In genomic region chr18:78659748-78660147, GRCh38 we compare ENCODE assay signal across 9 cellular contexts.
A peak's percentile ranks its signal among the peaks of the same experiment; 100 is the strongest.
DNase-seq lines count a peak whose midpoint lies in the region; ATAC-seq and TF ChIP-seq lines count a peak whose summit lies in the region.
"Had no signal": no experiment of that assay in that cellular context is flagged by ENCODE, and none has a peak within 500 bp of the region (broad histone marks: within the 10 kb centered on the region; RNA-seq: fewer than 3 reads in every experiment).

No MANE protein-coding gene starts in this region.

- WGBS in transverse colon (ENCODE audit: low coverage in 1 of 2), 2 donors, result 36% methylated on average over 13 of the region's 16 CpGs; no CpG with 5 or more reads in 1 of the 2 donors

- no TSS peak for BruUV-seq in PC-3 (replicated peaks; lab: Mats Ljungman, UMichigan)

- no peaks in the 10 kb centered on the region for H3F3A ChIP-seq in PC-3 (ENCODE audit: low read length, unreplicated experiment)
- H3F3A ChIP-seq in MM.1S (ENCODE audit: insufficient read depth, low read length), result no peaks in the 10 kb centered on the region

- H3K79me2 ChIP-seq in PC-3 (ENCODE audit: low read length) (no peaks in the 10 kb centered on the region), MM.1S (ENCODE audit: low read length) (no peaks in the 10 kb centered on the region)

- intact Hi-C loops in left ventricle myocardium inferior (cut with micrococcal nuclease) (no loop called here), Right ventricle myocardium inferior (cut with DNase I) (no loop called here), PC-3 (cut with micrococcal nuclease) (no loop called here), transverse colon (cut with DNase I; ENCODE audit: low total_unique reads) (no loop called here)

- CTCF ChIA-PET in PC-3 (lab: Charles Lee), result no interaction called here

- H3K36me3 ChIP-seq in left ventricle myocardium inferior (no peaks in the 10 kb centered on the region), PC-3 (ENCODE audit: low read depth, low read length) (no peaks in the 10 kb centered on the region), transverse colon (no peaks in the 10 kb centered on the region), MM.1S (replicated peaks; ENCODE audit: insufficient read depth, low read length) (no peaks in the 10 kb centered on the region)

- no peak for ATAC-seq in Right ventricle myocardium inferior
- ATAC-seq in PC-3, result no peak

- H3K4me3 ChIP-seq in left ventricle myocardium inferior, result no peak overlapping the region
- no peak overlapping the region for H3K4me3 ChIP-seq in PC-3 (ENCODE audit: low read length)
- no peak overlapping the region for H3K4me3 ChIP-seq in transverse colon
- no peak overlapping the region for H3K4me3 ChIP-seq in MM.1S (ENCODE audit: low read length)

- peak; percentile 50 for TF ChIP-seq CTCF in left ventricle myocardium inferior (IDR thresholded peaks at IDR 0.05; ENCODE audit: borderline replicate concordance)
- peak; percentile 27; the same call in 1 of the 2 replicates for TF ChIP-seq CTCF in PC-3 (conservative IDR thresholded peaks at IDR 0.05; ENCODE audit: low read depth, low read length)
- peak; percentile 22 to 45 (median 27) for TF ChIP-seq CTCF in transverse colon (IDR thresholded peaks at IDR 0.05)
- TF ChIP-seq CTCF in MM.1S (IDR thresholded peaks at IDR 0.05; ENCODE audit: low read length), result no peak

- H4K20me1 ChIP-seq in PC-3 (ENCODE audit: low read length) (no peaks in the 10 kb centered on the region), MM.1S (ENCODE audit: insufficient read depth, low read length) (no peaks in the 10 kb centered on the region)

- POLR2A ChIA-PET in PC-3 (lab: Charles Lee; ENCODE audit: unreplicated experiment), result no interaction called here

- H3K27me3 ChIP-seq in left ventricle myocardium inferior (ENCODE audit: low read depth), result peaks cover 38% of the 10 kb centered on the region
- peaks cover 18% of the 10 kb centered on the region for H3K27me3 ChIP-seq in PC-3 (ENCODE audit: low read length)
- H3K27me3 ChIP-seq in transverse colon, result no peaks in the 10 kb centered on the region
- H3K27me3 ChIP-seq in MM.1S (replicated peaks; ENCODE audit: insufficient read depth, low read length), result no peaks in the 10 kb centered on the region

- H3K27ac ChIP-seq in left ventricle myocardium inferior (replicated peaks) (no peak overlapping the region), PC-3 (ENCODE audit: low read length) (no peak overlapping the region), transverse colon (no peak overlapping the region), MM.1S (ENCODE audit: low read length) (no peak overlapping the region)
- H3K27ac ChIP-seq: epithelial cell of prostate had no signal

- H3K9ac ChIP-seq in PC-3 (ENCODE audit: low read length) (no peak overlapping the region), MM.1S (ENCODE audit: low read length) (no peak overlapping the region)

- H2AFZ ChIP-seq in PC-3 (ENCODE audit: low read length), result no peak overlapping the region
- H2AFZ ChIP-seq in MM.1S (ENCODE audit: low read length), result no peak overlapping the region

- no peak for TF ChIP-seq POLR2A in transverse colon (IDR thresholded peaks at IDR 0.05)

- no peaks in the 10 kb centered on the region for H3K9me3 ChIP-seq in left ventricle myocardium inferior (replicated peaks)
- no peaks in the 10 kb centered on the region for H3K9me3 ChIP-seq in PC-3 (ENCODE audit: low read length)
- H3K9me3 ChIP-seq in transverse colon, result no peaks in the 10 kb centered on the region
- H3K9me3 ChIP-seq in MM.1S (replicated peaks; ENCODE audit: insufficient read depth, low read length), result no peaks in the 10 kb centered on the region

- H3K9me2 ChIP-seq in PC-3 (replicated peaks; ENCODE audit: low read length), result no peaks in the 10 kb centered on the region
- H3K9me2 ChIP-seq in MM.1S (replicated peaks; ENCODE audit: insufficient read depth, low read length), result no peaks in the 10 kb centered on the region

- H3K4me1 ChIP-seq in left ventricle myocardium inferior, result no peaks in the 10 kb centered on the region
- H3K4me1 ChIP-seq in PC-3 (ENCODE audit: insufficient read depth, low read length), result no peaks in the 10 kb centered on the region
- no peaks in the 10 kb centered on the region for H3K4me1 ChIP-seq in transverse colon
- H3K4me1 ChIP-seq in MM.1S (ENCODE audit: low read length), result no peaks in the 10 kb centered on the region

- in situ Hi-C loops in transverse colon (cut with MboI; ENCODE audit: low pct_ligation_motif_present in 1 of 4, low pct_unique_long_range_greater_than_20kb in 1 of 4, low sequenced_read_pairs in 3 of 4), result no loop called here

- no peak for DNase-seq in left ventricle myocardium inferior
- DNase-seq in Right ventricle myocardium inferior (ENCODE audit: missing footprints), result no peak
- DNase-seq in PC-3, result no peak
- peak; percentile 90 for DNase-seq in iPS-NIHi11 (ENCODE audit: low spot score)
- no peak for DNase-seq in transverse colon
- DNase-seq in MM.1S, result no peak
- DNase-seq in NCI-H524 treated with DMSO at 0.1 percent for 48 hours (lab: John Stamatoyannopoulos, UW), result no peak
- DNase-seq in NCI-H187 treated with DMSO at 0.1 percent for 48 hours (lab: John Stamatoyannopoulos, UW), result no peak

- TF ChIP-seq EP300 in transverse colon (IDR thresholded peaks at IDR 0.05; ENCODE audit: low read depth), result no peak

- H3K4me2 ChIP-seq in PC-3 (ENCODE audit: low read length) (no peak overlapping the region), MM.1S (ENCODE audit: low read depth, low read length) (no peak overlapping the region)
